ENCODE assay signal across 1 cellular context in the genomic region with DNA sequence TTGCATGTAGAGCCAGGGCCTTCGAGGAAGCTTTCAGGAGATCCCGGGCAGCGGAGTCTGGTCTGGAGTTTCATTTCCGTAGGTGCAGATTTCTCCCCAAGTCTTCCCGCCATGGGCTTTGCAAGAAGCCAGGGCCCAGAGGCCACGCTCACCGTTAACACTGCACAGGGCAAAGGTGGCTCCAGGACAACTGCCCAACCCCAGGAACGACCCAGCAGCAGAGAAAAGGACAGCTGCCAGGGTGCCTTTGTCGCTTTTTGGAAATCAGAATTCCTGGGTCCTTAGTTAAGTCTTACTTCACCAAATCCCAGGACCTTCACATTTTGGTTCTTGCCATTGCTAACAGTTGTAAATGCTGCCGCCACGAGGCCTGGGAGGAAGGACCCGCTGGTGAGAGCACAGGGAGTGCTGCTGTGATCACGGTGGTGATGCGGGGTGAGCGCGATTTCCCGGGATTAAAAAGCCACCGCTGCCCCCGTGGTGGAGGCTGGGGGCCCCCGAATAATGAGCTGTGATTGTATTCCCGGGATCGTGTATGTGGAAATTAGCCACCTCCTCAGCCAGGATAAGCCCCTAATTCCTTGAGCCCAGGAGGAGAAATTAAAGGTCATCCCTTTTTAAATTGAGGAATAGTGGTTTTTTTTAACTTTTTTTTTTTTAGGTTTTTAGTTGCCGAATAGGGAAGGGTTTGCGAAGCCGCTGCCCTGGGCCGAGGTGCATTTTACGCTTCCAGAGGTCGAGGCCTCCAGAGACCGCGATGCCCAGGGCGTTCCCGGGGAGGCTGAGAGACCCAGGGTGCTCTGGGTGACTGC.
TF ChIP-seq lines count a peak whose summit lies in the region.

No MANE protein-coding gene starts in this region.

TF ChIP-seq in SK-N-SH, 30 proteins besides CTCF, POLR2A, EP300 and RAD21 (continued from another document):
- TF ChIP-seq ZBTB33 (IDR thresholded peaks at IDR 0.05; ENCODE audit: borderline replicate concordance, low read depth) (no peak), YY1 (IDR thresholded peaks at IDR 0.05; ENCODE audit: low read depth) (no peak), FOXJ3 (CRISPR knock-in tag; IDR thresholded peaks at IDR 0.05) (no peak), TAF1 (IDR thresholded peaks at IDR 0.05; ENCODE audit: borderline replicate concordance, low read depth, low read length) (no peak)
